In the genomic region with DNA sequence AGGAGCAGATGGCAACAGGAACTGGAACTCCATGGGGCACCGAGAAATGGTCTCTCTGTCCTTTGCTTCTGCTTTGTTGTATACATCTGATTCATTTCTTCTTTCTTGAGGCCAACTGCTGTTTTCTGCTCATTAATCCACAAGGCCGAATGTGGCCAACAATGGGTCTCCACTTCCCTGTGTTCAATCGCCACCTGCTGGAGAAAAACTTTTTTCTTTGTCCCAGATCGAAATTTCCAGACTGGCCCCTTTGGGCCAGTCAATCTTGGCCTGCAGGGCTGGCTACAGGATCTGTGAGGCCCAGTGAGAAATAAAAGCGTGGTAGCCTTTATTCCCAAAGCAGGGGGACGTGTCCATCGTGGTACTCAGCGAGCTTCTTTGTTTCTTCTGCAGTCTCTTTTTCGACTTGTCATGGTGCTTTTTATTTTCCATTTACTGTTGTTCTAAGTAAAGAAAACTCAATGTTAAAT, we compare ENCODE assay signal across 8 cellular contexts. TPM values are rescaled to one million over a fixed set of nuclear protein-coding genes. Genes with fewer than 3 reads are reported as not detected.
DNase-seq lines count a peak whose midpoint lies in the region; ATAC-seq and TF ChIP-seq lines count a peak whose summit lies in the region.

No MANE protein-coding gene starts in this region.

- no peak overlapping the region for H4K91ac ChIP-seq in mesenchymal stem cell (ENCODE audit: low read length)

- no peaks in the 10 kb centered on the region for H3K9me3 ChIP-seq in GM23248 (ENCODE audit: low read depth)
- no peaks in the 10 kb centered on the region for H3K9me3 ChIP-seq in Panc1 (ENCODE audit: control insufficient read depth, insufficient read depth, low read depth, low read length)
- H3K9me3 ChIP-seq in mesenchymal stem cell (ENCODE audit: control insufficient read depth, low read length) = no peaks in the 10 kb centered on the region

- DNase-seq in Calu3 (peak; percentile 63), GM23248 (peak; percentile 82), Panc1 (ENCODE audit: low read depth, low spot score) (peak; percentile 35), mesenchymal stem cell (peak; percentile 76), epidermal melanocyte (ENCODE audit: insufficient read length, low spot score) (no peak), NCI-H1436 treated with DMSO at 0.1 percent for 48 hours (lab: John Stamatoyannopoulos, UW) (no peak)
- DNase-seq in central memory CD4-positive, alpha-beta T cell = peak; percentile 13

- no peak overlapping the region for H3K4me3 Mint-ChIP-seq in Calu3 (ENCODE audit: low read depth, unreplicated experiment)

- no peak overlapping the region for H3K27ac Mint-ChIP-seq in Calu3 (ENCODE audit: unreplicated experiment)

- BruUV-seq in Calu3 (replicated peaks; lab: Mats Ljungman, UMichigan) (no TSS peak), Panc1 (replicated peaks; lab: Mats Ljungman, UMichigan) (no TSS peak)

- no peak overlapping the region for H2BK15ac ChIP-seq in mesenchymal stem cell (ENCODE audit: low read depth, poor library complexity, severe bottlenecking)

- 35 to 37% methylated on average over 9 of the region's 9 CpGs for WGBS in GM23248 (ENCODE audit: low coverage in 1 of 2, low lambda C conversion rate in 2 of 2, missing lambda C conversion rate in 2 of 2), 2 experiments
- WGBS in mesenchymal stem cell = 31% methylated on average over 8 of the region's 9 CpGs

- no peaks in the 10 kb centered on the region for H4K20me1 ChIP-seq in GM23248 (ENCODE audit: insufficient read depth)

- in situ Hi-C loops in GM23248 (cut with MboI) (loop anchor here (5.0 to 25.0 kb wide), 2 partner anchors 357 to 517 kb away; partner anchors contain the start of gene KLRG2), Panc1 (cut with HindIII; ENCODE audit: low pct_unique_long_range_greater_than_20kb, low sequenced_read_pairs) (no loop called here)

- H3K4me2 ChIP-seq in GM23248 (ENCODE audit: unreplicated experiment) (no peak overlapping the region), mesenchymal stem cell (ENCODE audit: low read length, poor library complexity, severe bottlenecking) (no peak overlapping the region)

- no peak overlapping the region for H3K9ac ChIP-seq in GM23248
- no peak overlapping the region for H3K9ac ChIP-seq in mesenchymal stem cell (ENCODE audit: low read length)

- peak; percentile 68 for TF ChIP-seq CTCF in Calu3 (IDR thresholded peaks at IDR 0.05; ENCODE audit: unreplicated experiment)
- peak; percentile 82 for TF ChIP-seq CTCF in Panc1 (IDR thresholded peaks at IDR 0.05)

- H4K8ac ChIP-seq in mesenchymal stem cell (ENCODE audit: low read length) = no peak overlapping the region

- no peaks in the 10 kb centered on the region for H3K36me3 ChIP-seq in GM23248 (ENCODE audit: low read depth)
- no peaks in the 10 kb centered on the region for H3K36me3 ChIP-seq in Panc1 (ENCODE audit: control insufficient read depth, insufficient read depth, low read length)
- H3K36me3 ChIP-seq in mesenchymal stem cell (ENCODE audit: control insufficient read depth in 1 of 2, insufficient read depth in 2 of 2, low read depth in 1 of 2, low read length in 2 of 2) = no peaks in the 10 kb centered on the region

- H3F3A ChIP-seq in GM23248 (ENCODE audit: insufficient read depth) = no peaks in the 10 kb centered on the region

- H3K4me1 ChIP-seq in GM23248 (ENCODE audit: insufficient read depth) (no peaks in the 10 kb centered on the region), Panc1 (ENCODE audit: control insufficient read depth, insufficient read depth, low read length) (peaks cover 4% of the 10 kb centered on the region; the same call in 1 of the 2 replicates), mesenchymal stem cell (ENCODE audit: control insufficient read depth, insufficient read depth, low read depth, low read length) (peaks cover 2% of the 10 kb centered on the region)

- H3K9me2 ChIP-seq in GM23248 (ENCODE audit: insufficient read depth) = no peaks in the 10 kb centered on the region

- CTCF ChIA-PET in Calu3 (lab: Charles Lee) = interaction anchor here (2.0 to 3.0 kb wide), 2 partner anchors 358 to 385 kb away, joined by 11 to 21 read pairs; no protein-coding TSS in a partner anchor
- CTCF ChIA-PET in Panc1 (lab: Charles Lee) = interaction anchor here (2.7 kb wide), 1 partner anchor 402 kb away, joined by 8 read pairs; no protein-coding TSS in a partner anchor

- H2BK120ac ChIP-seq in mesenchymal stem cell (ENCODE audit: low read depth, low read length) = no peak overlapping the region

- H2AK5ac ChIP-seq in mesenchymal stem cell (ENCODE audit: low read length, severe bottlenecking) = no peak overlapping the region

- H3K14ac ChIP-seq in mesenchymal stem cell (ENCODE audit: low read length in 2 of 2) = no peak overlapping the region

- peak; percentile 50; the same call in 1 of the 2 replicates for ATAC-seq in Panc1
- no peak for ATAC-seq in GM21367 (IDR thresholded peaks at IDR 0.05; ENCODE audit: unreplicated experiment)

- no peak overlapping the region for H3K23ac ChIP-seq in mesenchymal stem cell (ENCODE audit: low read length in 2 of 2)

- H3K18ac ChIP-seq in mesenchymal stem cell (ENCODE audit: low read depth in 1 of 2, low read length in 2 of 2) = no peak overlapping the region

- no peak overlapping the region for H3K4ac ChIP-seq in mesenchymal stem cell (ENCODE audit: low read depth in 1 of 2, low read length in 2 of 2)

- intact Hi-C loops in Calu3 (cut with micrococcal nuclease; ENCODE audit: unreplicated experiment) = loop anchor here (5.0 kb wide), 1 partner anchor 502 kb away; no protein-coding TSS in a partner anchor
- intact Hi-C loops in Panc1 (cut with micrococcal nuclease; ENCODE audit: unreplicated experiment) = loop anchor here (1.0 to 5.0 kb wide), 3 partner anchors 357 to 502 kb away; no protein-coding TSS in a partner anchor

- peaks cover 1% of the 10 kb centered on the region for H3K79me1 ChIP-seq in mesenchymal stem cell (replicated peaks; ENCODE audit: low read length, poor library complexity, severe bottlenecking)

- POLR2A ChIA-PET in Panc1 (lab: Charles Lee) = no interaction called here

- H3K79me2 ChIP-seq in GM23248 (ENCODE audit: insufficient read depth) = no peaks in the 10 kb centered on the region

- no peaks in the 10 kb centered on the region for H3K4me1 Mint-ChIP-seq in Calu3 (ENCODE audit: low read depth, unreplicated experiment)

- no peak overlapping the region for H2AFZ ChIP-seq in GM23248
- no peak overlapping the region for H2AFZ ChIP-seq in mesenchymal stem cell (ENCODE audit: low read depth, low read length)

- H3K27ac ChIP-seq in GM23248 (no peak overlapping the region), Panc1 (ENCODE audit: low read length) (no peak overlapping the region), mesenchymal stem cell (ENCODE audit: low read length, poor library complexity, severe bottlenecking) (no peak overlapping the region)

- no peak overlapping the region for H2BK12ac ChIP-seq in mesenchymal stem cell (ENCODE audit: low read length in 2 of 2)

- H3K9me3 Mint-ChIP-seq in Calu3 (ENCODE audit: low read depth, unreplicated experiment) = no peaks in the 10 kb centered on the region

- H2BK5ac ChIP-seq in mesenchymal stem cell (ENCODE audit: low read depth, low read length, poor library complexity, severe bottlenecking) = no peak overlapping the region

- H3K36me3 Mint-ChIP-seq in Calu3 (ENCODE audit: insufficient read depth, unreplicated experiment) = no peaks in the 10 kb centered on the region

- H3K27me3 ChIP-seq in GM23248 (replicated peaks; ENCODE audit: insufficient read depth) (no peaks in the 10 kb centered on the region), Panc1 (ENCODE audit: control insufficient read depth, insufficient read depth, low read length) (no peaks in the 10 kb centered on the region), mesenchymal stem cell (ENCODE audit: control insufficient read depth in 1 of 2, insufficient read depth in 1 of 2, low read length in 2 of 2) (peaks cover 0 to 7% of the 10 kb centered on the region in 2 experiments)

- no peak overlapping the region for H3K4me3 ChIP-seq in GM23248
- H3K4me3 ChIP-seq in Panc1 (ENCODE audit: low read depth in 2 of 2, low read length in 2 of 2) = no peak overlapping the region
- no peak overlapping the region for H3K4me3 ChIP-seq in mesenchymal stem cell (ENCODE audit: insufficient read depth in 1 of 2, low read depth in 1 of 2, low read length in 2 of 2)

- H3K27me3 Mint-ChIP-seq in Calu3 (ENCODE audit: unreplicated experiment) = no peaks in the 10 kb centered on the region

RNA-seq across cellular contexts. Expression of gene PARP12, which starts 58.8 kb away (rescaled TPM):
- total RNA-seq in Calu3 (2022) = 66.6 and 102 TPM in 2 replicates
- 10.4 and 11.0 TPM in 2 replicates for total RNA-seq in GM23248 (2014; rRNA removed; shearing (Covaris generic))
- polyA plus RNA-seq in GM23248 (2016; fragmentation: Nextera tagmentation; extraction: Ambion mirVana) = 4.9 and 5.4 TPM in 2 replicates
- 31.7 TPM for total RNA-seq in Panc1 (2021; ENCODE audit: unreplicated experiment)
- polyA plus RNA-seq in Panc1 (2012; ENCODE audit: insufficient read length) = 26.4 TPM
- polyA plus RNA-seq in mesenchymal stem cell (2013, experiment 1 of 2) = 6.1 TPM
- 6.1 TPM for polyA plus RNA-seq in mesenchymal stem cell (2013, experiment 2 of 2)

Comparison
In these comparisons a context has a peak if more than half of its experiments do, and no peak if none do; other contexts are left out.
1. DNase-seq: peak in Calu3 (single experiment), GM23248 (single experiment), Panc1 (single experiment), central memory CD4-positive, alpha-beta T cell (single experiment) and mesenchymal stem cell (single experiment); none in epidermal melanocyte (single experiment) and NCI-H1436 treated with DMSO at 0.1 percent for 48 hours (single experiment).